In the genomic region with DNA sequence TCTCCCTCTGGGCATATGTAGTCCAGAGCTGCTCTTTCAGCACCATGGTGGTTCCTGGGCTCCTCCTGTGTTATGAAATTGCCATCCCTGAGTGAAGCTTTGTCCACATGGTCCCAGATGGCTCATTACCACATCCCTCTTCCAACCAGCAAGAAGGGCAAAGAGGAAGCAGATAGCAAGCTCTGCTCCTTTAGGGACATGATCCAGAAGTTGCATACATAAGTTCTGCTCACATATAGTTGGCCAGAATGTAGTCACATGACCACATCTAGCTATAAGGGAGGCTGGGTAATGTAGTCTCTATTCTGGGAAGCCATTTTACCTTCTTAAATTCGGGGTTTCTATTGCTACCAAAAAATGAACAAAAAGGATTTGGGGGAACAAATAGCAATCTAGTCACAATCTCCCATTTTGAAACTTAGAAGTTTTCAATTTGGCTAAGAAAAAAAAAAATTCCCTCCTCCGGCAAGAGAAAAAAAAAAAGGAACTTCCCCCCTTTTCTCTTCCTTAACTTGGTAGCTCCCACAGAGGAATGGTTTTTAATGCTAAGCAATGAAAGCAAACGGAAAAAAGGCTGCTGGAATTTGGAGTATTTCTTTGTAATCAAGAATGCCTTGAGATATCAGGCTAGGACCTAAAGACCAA, we compare ENCODE assay signal across 8 cellular contexts.
DNase-seq lines count a peak whose midpoint lies in the region; ATAC-seq, FAIRE-seq and TF ChIP-seq lines count a peak whose summit lies in the region.

No MANE protein-coding gene starts in this region.

- WGBS in A549 (ENCODE audit: missing lambda C conversion rate): 5% methylated on average over 3 of the region's 3 CpGs
- WGBS in H1 (ENCODE audit: extremely low coverage in 1 of 2, insufficient coverage in 1 of 2, insufficient read length in 1 of 2, insufficient replicate concordance in 2 of 2, low coverage in 1 of 2, low lambda C conversion rate in 2 of 2, missing lambda C conversion rate in 1 of 2), 2 experiments: 0% methylated on average over 1 of the region's 3 CpGs; no CpG with 5 or more reads in 1 of the 2 experiments

- H3K27ac ChIP-seq in A549 (peak overlapping the region; percentile 48 to 81), H1 (ENCODE audit: low read depth, low read length) (no peak overlapping the region; the same call in 1 of the 2 replicates)

- H3K18ac ChIP-seq in H1 (ENCODE audit: extremely low read depth, low read length): peak overlapping the region; percentile 94

- POLR2A ChIA-PET in A549 (lab: Yijun Ruan, JAX): interaction anchor here (1.1 to 1.4 kb wide), 2 partner anchors 13 to 88 kb away, joined by 5 to 7 read pairs; partner anchors contain the start of gene USP9X
- POLR2A ChIA-PET in H1 (lab: Charles Lee; ENCODE audit: partially characterized antibody): interaction anchor here (0.9 to 1.2 kb wide), 3 partner anchors 24 to 88 kb away, joined by 3 to 4 read pairs (median 3); partner anchors contain the start of gene USP9X

- no peaks in the 10 kb centered on the region for H3K79me1 ChIP-seq in H1 (ENCODE audit: low read depth, low read length)

- H3K4me3 ChIP-seq in A549 (no peak overlapping the region), NT2/D1 (ENCODE audit: insufficient read length, low read depth) (no peak overlapping the region), H1 (ENCODE audit: extremely low read depth in 1 of 4, insufficient read depth in 2 of 4, low read depth in 3 of 4, low read length in 4 of 4) (peak overlapping the region in 1 of 4 experiments; percentile 43; a peak in 1 of 8 replicates)

- H3K4me1 ChIP-seq in A549 (peaks cover 11% of the 10 kb centered on the region; the same call in 2 of the 3 replicates), NT2/D1 (ENCODE audit: insufficient read depth, insufficient read length) (no peaks in the 10 kb centered on the region), H1 (replicated peaks in 1 of 4; ENCODE audit: control insufficient read depth in 3 of 4, insufficient read depth in 4 of 4, low read length in 3 of 4) (peaks cover 0 to 3% (median 1%) of the 10 kb centered on the region in 4 experiments; a peak in 2 of 7 replicates)

- H4K20me1 ChIP-seq in H1 (replicated peaks in 1 of 2; ENCODE audit: control insufficient read depth in 1 of 2, insufficient read depth in 2 of 2, low read length in 2 of 2): no peaks in the 10 kb centered on the region

- peak; percentile 93 to 96 for ATAC-seq in A549
- ATAC-seq in naive B cell (ENCODE audit: low read depth in 2 of 2): peak; percentile 53 to 54
- no peak for ATAC-seq in GM21737 (IDR thresholded peaks at IDR 0.05; ENCODE audit: unreplicated experiment)
- ATAC-seq in GM18505 (IDR thresholded peaks at IDR 0.05; ENCODE audit: unreplicated experiment): no peak

- CTCF ChIA-PET in A549 (lab: Yijun Ruan, JAX) (no interaction called here), H1 (lab: Charles Lee; ENCODE audit: partially characterized antibody) (interaction anchor here (0.6 kb wide), 1 partner anchor 29 kb away, joined by 3 read pairs; no protein-coding TSS in a partner anchor)

- peak; percentile 36 to 78 for DNase-seq in A549 (ENCODE audit: low read depth in 1 of 2, low spot score in 1 of 2)
- DNase-seq in GM20000 (ENCODE audit: low spot score): peak; percentile 8
- peak; percentile 50 for DNase-seq in NT2/D1 (ENCODE audit: low read depth, low spot score)
- no peak for DNase-seq in H1 (ENCODE audit: low read depth in 1 of 2, low spot score in 2 of 2)
- no peak for DNase-seq in naive B cell
- no peak for DNase-seq in ecto neural progenitor cell (ENCODE audit: low spot score)

- no peak for TF ChIP-seq RAD21 in A549 (conservative IDR thresholded peaks at IDR 0.05 in 1 of 2, IDR thresholded peaks at IDR 0.05 in 1 of 2)
- no peak for TF ChIP-seq RAD21 in H1 (IDR thresholded peaks at IDR 0.05 in 1 of 2, conservative IDR thresholded peaks at IDR 0.05 in 1 of 2; ENCODE audit: low read depth in 2 of 2, low read length in 2 of 2)

- H3K36me3 Mint-ChIP-seq in naive B cell: peaks cover 0 to 8% of the 10 kb centered on the region in 2 donors

- peaks cover 0 to 4% (median 0%) of the 10 kb centered on the region in 3 donors for H3K4me1 Mint-ChIP-seq in naive B cell

- peaks cover 0 to 10% (median 6%) of the 10 kb centered on the region in 7 donors for H3K9me3 Mint-ChIP-seq in naive B cell

- peak overlapping the region in 5 of 8 donors; percentile 12 to 76 (median 56) for H3K4me3 Mint-ChIP-seq in naive B cell

- H3K79me2 ChIP-seq in H1 (ENCODE audit: control insufficient read depth in 1 of 2, insufficient read depth in 2 of 2, low read length in 2 of 2): no peaks in the 10 kb centered on the region

- peak; percentile 78 for FAIRE-seq in A549 (lab: Jason Lieb, UNC)
- FAIRE-seq in H1 (lab: Jason Lieb, UNC): peak; percentile 65

- 0 out of 2 replicates have a peak overlapping the region, but pooled peaks have one; percentile 36 for H2BK5ac ChIP-seq in H1 (ENCODE audit: low read depth, low read length)

- H3K14ac ChIP-seq in H1 (ENCODE audit: insufficient read length): no peak overlapping the region

- H3K23me2 ChIP-seq in H1 (ENCODE audit: low read depth, low read length): no peaks in the 10 kb centered on the region

- H3K36me3 ChIP-seq in NT2/D1 (ENCODE audit: insufficient read depth, insufficient read length, low read length): no peaks in the 10 kb centered on the region
- no peaks in the 10 kb centered on the region for H3K36me3 ChIP-seq in H1 (ENCODE audit: control insufficient read depth in 2 of 4, insufficient read depth in 4 of 4, low read length in 3 of 4)

- H4K5ac ChIP-seq in H1 (ENCODE audit: insufficient read length, low read depth, low read length): peak overlapping the region; percentile 97

- H3K27me3 ChIP-seq in NT2/D1 (ENCODE audit: insufficient read depth, insufficient read length) (no peaks in the 10 kb centered on the region), H1 (replicated peaks in 1 of 4; ENCODE audit: control insufficient read depth in 3 of 4, extremely low read depth in 1 of 4, insufficient read depth in 3 of 4, low read length in 3 of 4) (no peaks in the 10 kb centered on the region)

- no peak overlapping the region for H3K23ac ChIP-seq in H1 (ENCODE audit: insufficient read length)

- peak overlapping the region; percentile 96 for H3K4ac ChIP-seq in H1 (replicated peaks; ENCODE audit: insufficient read length, low read depth, low read length)

- TF ChIP-seq POLR2A in A549 (IDR thresholded peaks at IDR 0.05; ENCODE audit: low read length) (no peak), H1 (IDR thresholded peaks at IDR 0.05; ENCODE audit: control extremely low read depth in 1 of 2, low read depth in 2 of 2, low read length in 2 of 2) (no peak), GM18505 (IDR thresholded peaks at IDR 0.05; ENCODE audit: borderline replicate concordance, extremely low read depth, insufficient read depth, insufficient read length) (no peak)

- H3K9me3 ChIP-seq in A549 (no peaks in the 10 kb centered on the region), NT2/D1 (ENCODE audit: insufficient read depth, low read length) (no peaks in the 10 kb centered on the region), H1 (ENCODE audit: insufficient read depth in 2 of 2, low read depth in 1 of 2, low read length in 1 of 2) (no peaks in the 10 kb centered on the region)

- H2BK120ac ChIP-seq in H1 (replicated peaks; ENCODE audit: low read depth, low read length): peak overlapping the region; percentile 94

- no peak overlapping the region for H4K8ac ChIP-seq in H1 (ENCODE audit: extremely low read depth, insufficient read depth, low read length)

- no peak for TF ChIP-seq CTCF in A549 (IDR thresholded peaks at IDR 0.05)
- no peak for TF ChIP-seq CTCF in GM20000 (IDR thresholded peaks at IDR 0.05; ENCODE audit: extremely low read depth, missing control alignments)
- no peak for TF ChIP-seq CTCF in H1 (IDR thresholded peaks at IDR 0.05; ENCODE audit: control extremely low read depth in 1 of 3, insufficient read depth in 1 of 3, low read depth in 1 of 3, low read length in 3 of 3)

- no peak overlapping the region for H3K27ac Mint-ChIP-seq in naive B cell

- peak overlapping the region; percentile 46 for H3K4me2 ChIP-seq in A549
- H3K4me2 ChIP-seq in H1 (ENCODE audit: insufficient read depth in 1 of 2, low read depth in 2 of 2, low read length in 2 of 2): peak overlapping the region; percentile 24 to 50

- H4K91ac ChIP-seq in H1 (replicated peaks; ENCODE audit: insufficient read length, low read length): peak overlapping the region; percentile 97

- TF ChIP-seq EP300 in A549 (IDR thresholded peaks at IDR 0.05) (no peak), H1 (IDR thresholded peaks at IDR 0.05; ENCODE audit: borderline replicate concordance in 1 of 2, low read depth in 2 of 2, low read length in 2 of 2) (peak in 1 of 2 experiments; percentile 65; a peak in 1 of 3 replicates)

- H2BK15ac ChIP-seq in H1 (ENCODE audit: low read length): no peak overlapping the region

- H2AK5ac ChIP-seq in H1 (ENCODE audit: low read depth, low read length): no peak overlapping the region; the same call in 1 of the 2 replicates

- peaks cover 0 to 10% (median 2%) of the 10 kb centered on the region in 3 donors for H3K27me3 Mint-ChIP-seq in naive B cell

- H2BK20ac ChIP-seq in H1 (ENCODE audit: low read length): peak overlapping the region; percentile 80; the same call in 1 of the 2 replicates

- no peak overlapping the region for H2AFZ ChIP-seq in H1 (ENCODE audit: low read length)

- H3K9ac ChIP-seq in NT2/D1 (ENCODE audit: insufficient read length, low read depth) (no peak overlapping the region), H1 (replicated peaks in 1 of 4; ENCODE audit: extremely low read depth in 1 of 4, low read depth in 3 of 4, low read length in 3 of 4) (no peak overlapping the region)

- 0 out of 2 replicates have a peak overlapping the region, but pooled peaks have one; percentile 71 for H2BK12ac ChIP-seq in H1 (ENCODE audit: low read depth, low read length)

- no peak overlapping the region for H3K56ac ChIP-seq in H1 (replicated peaks; ENCODE audit: insufficient read length, low read depth, low read length)

TF ChIP-seq in A549, 52 proteins besides CTCF, POLR2A, EP300 and RAD21 (continues in another document):
- no peak for TF ChIP-seq NR3C1 (IDR thresholded peaks at IDR 0.05)

TF ChIP-seq in H1, 55 proteins besides CTCF, POLR2A, EP300 and RAD21 (continues in another document):
- TF ChIP-seq NANOG (IDR thresholded peaks at IDR 0.05; ENCODE audit: insufficient read depth, low read depth, low read length, poor library complexity, severe bottlenecking) (no peak), USF2 (IDR thresholded peaks at IDR 0.05; ENCODE audit: low read length) (peak; percentile 75), TEAD4 (IDR thresholded peaks at IDR 0.05; ENCODE audit: low read depth, low read length) (peak; percentile 73), CHD1 (IDR thresholded peaks at IDR 0.05; ENCODE audit: low read depth, low read length) (peak; percentile 74; the same call in 1 of the 2 replicates)

Comparison
In these comparisons a context has a peak if more than half of its experiments do, and no peak if none do; other contexts are left out.
1. ATAC-seq: peak in A549 (2 of 2) and naive B cell (2 of 2); none in GM21737 (single experiment) and GM18505 (single experiment).
2. DNase-seq: peak in A549 (2 of 2), GM20000 (single experiment) and NT2/D1 (single experiment); none in H1 (0 of 2), naive B cell (single experiment) and ecto neural progenitor cell (single experiment).
3. Of the 18 proteins assayed by ChIP-seq in both H1 and A549: peak only in H1: none; only in A549: none; in both: USF2; in neither: 15; mixed calls (peak in some experiments, not most) for 2.